ENCODE assay signal across 8 cellular contexts in genomic region chr17:46002311-46002972, GRCh38. TPM values are rescaled to one million over a fixed set of nuclear protein-coding genes. Genes with fewer than 3 reads are reported as not detected.
DNase-seq lines count a peak whose midpoint lies in the region; ATAC-seq and TF ChIP-seq lines count a peak whose summit lies in the region.

No MANE protein-coding gene starts in this region.

- peak; percentile 93 for ATAC-seq in DND-41 (ENCODE audit: insufficient read depth, low read depth)
- peak; percentile 89 to 91 for ATAC-seq in activated T-cell treated with anti-CD3 and anti-CD28 coated beads, Interleukin-2, amount 50 U/mL, for 4 hours
- ATAC-seq in stimulated activated naive CD8-positive, alpha-beta T cell treated with anti-CD3 and anti-CD28 coated beads, Interleukin-15, amount 100 ng/mL, for 72 hours, result peak; percentile 93
- no peak for ATAC-seq in GM21447 (IDR thresholded peaks at IDR 0.05; ENCODE audit: unreplicated experiment)

- no peak overlapping the region for H3K4me3 Mint-ChIP-seq in activated T-cell treated with anti-CD3 and anti-CD28 coated beads, Interleukin-2, amount 50 U/mL, for 4 hours
- H3K4me3 Mint-ChIP-seq in stimulated activated naive CD8-positive, alpha-beta T cell treated with anti-CD3 and anti-CD28 coated beads, Interleukin-15, amount 100 ng/mL, for 72 hours, result no peak overlapping the region

- H3K27me3 Mint-ChIP-seq in activated T-cell treated with anti-CD3 and anti-CD28 coated beads, Interleukin-2, amount 50 U/mL, for 4 hours (ENCODE audit: low read depth), result no peaks in the 10 kb centered on the region
- H3K27me3 Mint-ChIP-seq in stimulated activated naive CD8-positive, alpha-beta T cell treated with anti-CD3 and anti-CD28 coated beads, Interleukin-15, amount 100 ng/mL, for 72 hours, result no peaks in the 10 kb centered on the region

- no peaks in the 10 kb centered on the region for H3K9me2 ChIP-seq in neural cell (ENCODE audit: insufficient read depth, low read length)

- H3K9me3 Mint-ChIP-seq in activated T-cell treated with anti-CD3 and anti-CD28 coated beads, Interleukin-2, amount 50 U/mL, for 4 hours, result no peaks in the 10 kb centered on the region
- H3K9me3 Mint-ChIP-seq in stimulated activated naive CD8-positive, alpha-beta T cell treated with anti-CD3 and anti-CD28 coated beads, Interleukin-15, amount 100 ng/mL, for 72 hours, result no peaks in the 10 kb centered on the region

- peak; percentile 75 for DNase-seq in DND-41
- peak; percentile 65 to 88 (median 66) for DNase-seq in Peyer's patch
- peak; percentile 76 for DNase-seq in activated T-cell treated with anti-CD3 and anti-CD28 coated beads, Interleukin-2, amount 50 U/mL, for 4 hours
- peak; percentile 33 to 58 for DNase-seq in fibroblast of lung (ENCODE audit: low read depth in 2 of 2)
- peak; percentile 71 to 78 for DNase-seq in stimulated activated naive CD8-positive, alpha-beta T cell treated with anti-CD3 and anti-CD28 coated beads, Interleukin-15, amount 100 ng/mL, for 72 hours

- no peaks in the 10 kb centered on the region for H3K36me3 ChIP-seq in DND-41 (ENCODE audit: insufficient read depth, low read length)
- no peaks in the 10 kb centered on the region for H3K36me3 ChIP-seq in Peyer's patch
- no peaks in the 10 kb centered on the region for H3K36me3 ChIP-seq in fibroblast of lung (ENCODE audit: control insufficient read depth, insufficient read depth, low read length)
- peaks cover 10% of the 10 kb centered on the region for H3K36me3 ChIP-seq in neural cell (ENCODE audit: insufficient read depth, low read length)

- H3K9me3 ChIP-seq in DND-41 (ENCODE audit: insufficient read depth, low read length, severe bottlenecking) (no peaks in the 10 kb centered on the region), Peyer's patch (no peaks in the 10 kb centered on the region), fibroblast of lung (ENCODE audit: control insufficient read depth, insufficient read depth, low read depth, low read length) (no peaks in the 10 kb centered on the region), neural cell (ENCODE audit: low read length) (no peaks in the 10 kb centered on the region)

- no peaks in the 10 kb centered on the region for H3K4me1 Mint-ChIP-seq in activated T-cell treated with anti-CD3 and anti-CD28 coated beads, Interleukin-2, amount 50 U/mL, for 4 hours (ENCODE audit: low read depth)
- H3K4me1 Mint-ChIP-seq in stimulated activated naive CD8-positive, alpha-beta T cell treated with anti-CD3 and anti-CD28 coated beads, Interleukin-15, amount 100 ng/mL, for 72 hours, result no peaks in the 10 kb centered on the region

- H3K4me1 ChIP-seq in DND-41 (ENCODE audit: insufficient read depth, low read length) (no peaks in the 10 kb centered on the region), Peyer's patch (peaks cover 0 to 17% (median 0%) of the 10 kb centered on the region in 4 donors), fibroblast of lung (ENCODE audit: control insufficient read depth, extremely low read depth, insufficient read depth, low read length) (no peaks in the 10 kb centered on the region)

- H3K79me2 ChIP-seq in DND-41 (ENCODE audit: insufficient read depth, low read length) (no peaks in the 10 kb centered on the region), fibroblast of lung (ENCODE audit: control insufficient read depth, insufficient read depth, low read length) (no peaks in the 10 kb centered on the region), neural cell (replicated peaks; ENCODE audit: insufficient read depth, low read length) (no peaks in the 10 kb centered on the region)

- H2AFZ ChIP-seq in DND-41 (ENCODE audit: low read depth, low read length) (peak overlapping the region; percentile 52; the same call in 1 of the 2 replicates), fibroblast of lung (ENCODE audit: low read length) (no peak overlapping the region), neural cell (ENCODE audit: low read depth, low read length) (no peak overlapping the region)

- H3K27ac Mint-ChIP-seq in stimulated activated naive CD8-positive, alpha-beta T cell treated with anti-CD3 and anti-CD28 coated beads, Interleukin-15, amount 100 ng/mL, for 72 hours, result no peak overlapping the region

- TF ChIP-seq POLR2A in Peyer's patch (IDR thresholded peaks at IDR 0.05), result no peak

- 0 out of 2 replicates have a peak overlapping the region, but pooled peaks have one; percentile 27 for H3K4me2 ChIP-seq in DND-41 (ENCODE audit: insufficient read depth, low read length)
- H3K4me2 ChIP-seq in fibroblast of lung (ENCODE audit: extremely low read depth, insufficient read depth, low read length), result no peak overlapping the region
- no peak overlapping the region for H3K4me2 ChIP-seq in neural cell (ENCODE audit: low read length)

- H3K9ac ChIP-seq in DND-41 (ENCODE audit: low read depth, low read length) (no peak overlapping the region), fibroblast of lung (ENCODE audit: insufficient read depth, low read length) (peak overlapping the region; percentile 4), neural cell (ENCODE audit: low read length) (no peak overlapping the region)

- H3K4me3 ChIP-seq in DND-41 (ENCODE audit: low read depth in 1 of 2, low read length in 2 of 2) (no peak overlapping the region), Peyer's patch (no peak overlapping the region), fibroblast of lung (replicated peaks in 1 of 4; ENCODE audit: control extremely low read depth in 1 of 4, insufficient read depth in 1 of 4, low read depth in 3 of 4, low read length in 4 of 4) (no peak overlapping the region), neural cell (ENCODE audit: low read length) (no peak overlapping the region)

- TF ChIP-seq CTCF in DND-41 (IDR thresholded peaks at IDR 0.05; ENCODE audit: borderline replicate concordance, extremely low read depth, low read length, poor library complexity, severe bottlenecking) (peak; percentile 92), Peyer's patch (IDR thresholded peaks at IDR 0.05) (peak; percentile 93 to 97 (median 96)), fibroblast of lung (conservative IDR thresholded peaks at IDR 0.05 in 1 of 2, IDR thresholded peaks at IDR 0.05 in 1 of 2; ENCODE audit: low read depth in 1 of 2, low read length in 2 of 2) (peak; percentile 86 to 91), neural cell (IDR thresholded peaks at IDR 0.05; ENCODE audit: poor library complexity, severe bottlenecking) (peak; percentile 90)

- H3F3A ChIP-seq in neural cell (ENCODE audit: insufficient read depth, low read length, poor library complexity, severe bottlenecking), result no peaks in the 10 kb centered on the region

- H3K36me3 Mint-ChIP-seq in activated T-cell treated with anti-CD3 and anti-CD28 coated beads, Interleukin-2, amount 50 U/mL, for 4 hours (ENCODE audit: insufficient read depth), result no peaks in the 10 kb centered on the region

- TF ChIP-seq RAD21 in Ishikawa (IDR thresholded peaks at IDR 0.05; ENCODE audit: low read depth), result peak; percentile 90
- TF ChIP-seq RAD21 in neural cell (conservative IDR thresholded peaks at IDR 0.05), result peak; percentile 88

- H3K27me3 ChIP-seq in DND-41 (ENCODE audit: insufficient read depth, low read length, poor library complexity) (no peaks in the 10 kb centered on the region), Peyer's patch (no peaks in the 10 kb centered on the region), fibroblast of lung (ENCODE audit: control insufficient read depth, insufficient read depth, low read length) (peaks cover 3% of the 10 kb centered on the region), neural cell (ENCODE audit: insufficient read depth, low read depth, low read length) (no peaks in the 10 kb centered on the region)

- H3K27ac ChIP-seq in DND-41 (ENCODE audit: low read length) (peak overlapping the region; percentile 16; the same call in 1 of the 2 replicates), Peyer's patch (no peak overlapping the region), fibroblast of lung (ENCODE audit: insufficient read depth, low read length) (no peak overlapping the region), neural cell (ENCODE audit: low read length) (no peak overlapping the region)

- TF ChIP-seq EP300 in Ishikawa (IDR thresholded peaks at IDR 0.05; ENCODE audit: borderline replicate concordance) (no peak), neural cell (conservative IDR thresholded peaks at IDR 0.05; ENCODE audit: poor library complexity, severe bottlenecking) (no peak)

- H4K20me1 ChIP-seq in DND-41 (ENCODE audit: insufficient read depth, low read length), result no peaks in the 10 kb centered on the region
- H4K20me1 ChIP-seq in fibroblast of lung (ENCODE audit: control insufficient read depth, extremely low read depth, insufficient read depth, low read length), result no peaks in the 10 kb centered on the region
- H4K20me1 ChIP-seq in neural cell (ENCODE audit: insufficient read depth), result no peaks in the 10 kb centered on the region

TF ChIP-seq in Ishikawa, 13 proteins besides CTCF, POLR2A, EP300 and RAD21 (continues in another document):
- TF ChIP-seq YY1 (IDR thresholded peaks at IDR 0.05; ENCODE audit: low read depth), result no peak
- TF ChIP-seq MAX (IDR thresholded peaks at IDR 0.05), result no peak
- no peak for TF ChIP-seq CEBPB (IDR thresholded peaks at IDR 0.05)

TF ChIP-seq in neural cell, 6 proteins besides CTCF, POLR2A, EP300 and RAD21 (continues in another document):
- peak; percentile 82 for TF ChIP-seq SMC3 (conservative IDR thresholded peaks at IDR 0.05; ENCODE audit: poor library complexity)

RNA-seq across cellular contexts. Expression of gene STH, which starts 3.4 kb away (rescaled TPM):
- total RNA-seq in Peyer's patch (not detected), fibroblast of lung (not detected in 2 replicates)
- not detected for total RNA-seq in activated T-cell treated with anti-CD3 and anti-CD28 coated beads, Interleukin-2, amount 50 U/mL, for 4 hours
- polyA plus RNA-seq in fibroblast of lung (not detected in 2 replicates), neural cell (not detected in 2 replicates)
- not detected in 2 replicates for polyA plus RNA-seq in fibroblast of lung (2012)
- polyA minus RNA-seq in fibroblast of lung (ENCODE audit: low replicate concordance) (not detected in 2 replicates), neural cell (5.1 and 9.3 TPM in 2 replicates)
